In genomic region chr1:201469645-201470074, GRCh38 we compare ENCODE assay signal across 9 cellular contexts. TPM values are rescaled to one million over a fixed set of nuclear protein-coding genes. Genes with fewer than 3 reads are reported as not detected.
DNase-seq lines count a peak whose midpoint lies in the region; ATAC-seq and TF ChIP-seq lines count a peak whose summit lies in the region.
"Had no signal": no experiment of that assay in that cellular context is flagged by ENCODE, and none has a peak within 500 bp of the region (broad histone marks: within the 10 kb centered on the region; RNA-seq: fewer than 3 reads in every experiment).

No MANE protein-coding gene starts in this region.

- H3K36me3 Mint-ChIP-seq in activated CD8-positive, alpha-beta memory T cell treated with anti-CD3 and anti-CD28 coated beads, Interleukin-2, amount 10 ng/mL, durations not matched to agents 7 days and 5 days = peaks cover 4% of the 10 kb centered on the region
- peaks cover 28% of the 10 kb centered on the region for H3K36me3 Mint-ChIP-seq in brain

- TF ChIP-seq CTCF in brain (conservative IDR thresholded peaks at IDR 0.05) (no peak), kidney epithelial cell (IDR thresholded peaks at IDR 0.05; ENCODE audit: insufficient read depth, low read length, poor library complexity, severe bottlenecking) (no peak), thoracic aorta (IDR thresholded peaks at IDR 0.05) (no peak)

- H3K36me3 ChIP-seq in kidney epithelial cell (ENCODE audit: control insufficient read depth, insufficient read depth, low read length) (peaks cover 1% of the 10 kb centered on the region), thoracic aorta (peaks cover 13% of the 10 kb centered on the region)

- peaks cover 8 to 43% of the 10 kb centered on the region in 2 donors for H3K4me1 ChIP-seq in thoracic aorta (ENCODE audit: control insufficient read depth in 1 of 2, low read depth in 2 of 2)

- no peaks in the 10 kb centered on the region for H3K9me3 Mint-ChIP-seq in activated CD8-positive, alpha-beta memory T cell treated with anti-CD3 and anti-CD28 coated beads, Interleukin-2, amount 10 ng/mL, durations not matched to agents 7 days and 5 days (ENCODE audit: low read depth)
- peaks cover 0 to 2% (median 0%) of the 10 kb centered on the region in 5 experiments for H3K9me3 Mint-ChIP-seq in brain

- H3K27ac Mint-ChIP-seq in activated CD8-positive, alpha-beta memory T cell treated with anti-CD3 and anti-CD28 coated beads, Interleukin-2, amount 10 ng/mL, durations not matched to agents 7 days and 5 days = peak overlapping the region; percentile 19
- peak overlapping the region; percentile 78 to 97 (median 95) for H3K27ac Mint-ChIP-seq in brain

- H3K4me3 Mint-ChIP-seq in activated CD8-positive, alpha-beta memory T cell treated with anti-CD3 and anti-CD28 coated beads, Interleukin-2, amount 10 ng/mL, durations not matched to agents 7 days and 5 days = peak overlapping the region; percentile 76
- H3K4me3 Mint-ChIP-seq in brain = peak overlapping the region; percentile 86 to 96 (median 94)

- peaks cover 18% of the 10 kb centered on the region for H3K4me1 Mint-ChIP-seq in activated CD8-positive, alpha-beta memory T cell treated with anti-CD3 and anti-CD28 coated beads, Interleukin-2, amount 10 ng/mL, durations not matched to agents 7 days and 5 days
- H3K4me1 Mint-ChIP-seq in brain = peaks cover 40% of the 10 kb centered on the region

- CTCF ChIA-PET in activated CD8-positive, alpha-beta memory T cell treated with anti-CD3 and anti-CD28 coated beads, Interleukin-2, amount 10 ng/mL, durations not matched to agents 7 days and 5 days (lab: Charles Lee) = interaction anchor here (1.1 to 5.2 kb wide), 7 partner anchors 11 to 316 kb away, joined by 3 to 52 read pairs (median 10); partner anchors contain the start of gene TMEM9

- no peak for DNase-seq in activated CD8-positive, alpha-beta memory T cell treated with anti-CD3 and anti-CD28 coated beads, Interleukin-2, amount 10 ng/mL, durations not matched to agents 7 days and 5 days
- no peak for DNase-seq in activated CD8-positive, alpha-beta memory T cell treated with anti-CD3 and anti-CD28 coated beads, Interleukin-2, amount 50 U/mL, for 48 hours
- DNase-seq in kidney epithelial cell (ENCODE audit: low read depth) = no peak
- no peak for DNase-seq in thoracic aorta (ENCODE audit: low spot score)
- DNase-seq in NCI-H345 treated with DMSO at 0.1 percent for 48 hours (lab: John Stamatoyannopoulos, UW; ENCODE audit: unreplicated experiment) = no peak
- DNase-seq in NCI-H1092 (lab: John Stamatoyannopoulos, UW) = no peak

- H3K27me3 Mint-ChIP-seq in activated CD8-positive, alpha-beta memory T cell treated with anti-CD3 and anti-CD28 coated beads, Interleukin-2, amount 10 ng/mL, durations not matched to agents 7 days and 5 days = peaks cover 42% of the 10 kb centered on the region
- H3K27me3 Mint-ChIP-seq in brain = peaks cover 16% of the 10 kb centered on the region

- peak overlapping the region; percentile 95 to 96 for H3K27ac ChIP-seq in thoracic aorta

- H3K4me3 ChIP-seq in kidney epithelial cell (ENCODE audit: low read depth, low read length) (peak overlapping the region; percentile 78), thoracic aorta (peak overlapping the region; percentile 83)

- H3K9me3 ChIP-seq in thoracic aorta = no peaks in the 10 kb centered on the region

- ATAC-seq in activated CD8-positive, alpha-beta memory T cell treated with anti-CD3 and anti-CD28 coated beads, Interleukin-2, amount 10 ng/mL, durations not matched to agents 7 days and 5 days = no peak
- ATAC-seq in thoracic aorta (ENCODE audit: insufficient number of reproducible peaks, low FRiP score, low read depth) (no peak), HG03442 (IDR thresholded peaks at IDR 0.05; ENCODE audit: unreplicated experiment) (no peak)

- H3K27me3 ChIP-seq in kidney epithelial cell (ENCODE audit: control insufficient read depth, insufficient read depth, low read length) = no peaks in the 10 kb centered on the region
- H3K27me3 ChIP-seq in thoracic aorta (replicated peaks; ENCODE audit: insufficient read depth) = no peaks in the 10 kb centered on the region

RNA-seq across cellular contexts. Expression of gene PHLDA3, which starts 0.7 kb away (rescaled TPM):
- 10 to 100 TPM; 12.9 to 23.5 TPM for total RNA-seq in activated CD8-positive, alpha-beta memory T cell treated with anti-CD3 and anti-CD28 coated beads, Interleukin-2, amount 10 ng/mL, durations not matched to agents 7 days and 5 days
- 29.9 TPM for polyA plus RNA-seq in brain (ENCODE audit: insufficient read depth, low read depth, low replicate concordance)
- 130 and 132 TPM in 2 replicates for total RNA-seq in kidney epithelial cell
- total RNA-seq in thoracic aorta = 100 to 1,000 TPM in 1 of 2 donors, 10 to 100 TPM in 1; 65.7 to 134 TPM

RNA-seq across cellular contexts. Expression of gene CSRP1, which starts 37.3 kb away (rescaled TPM):
- total RNA-seq in activated CD8-positive, alpha-beta memory T cell treated with anti-CD3 and anti-CD28 coated beads, Interleukin-2, amount 10 ng/mL, durations not matched to agents 7 days and 5 days = 10 to 100 TPM; 71.7 to 78.3 TPM
- polyA plus RNA-seq in brain (ENCODE audit: insufficient read depth, low read depth, low replicate concordance) = 599 TPM
- 784 and 823 TPM in 2 replicates for total RNA-seq in kidney epithelial cell
- total RNA-seq in thoracic aorta = 1,000 to 10,000 TPM; 2,051 to 3,060 TPM

RNA-seq across cellular contexts. Expression of gene TNNI1, which starts 48.1 kb away (rescaled TPM):
- not detected for total RNA-seq in activated CD8-positive, alpha-beta memory T cell treated with anti-CD3 and anti-CD28 coated beads, Interleukin-2, amount 10 ng/mL, durations not matched to agents 7 days and 5 days
- not detected for polyA plus RNA-seq in brain (ENCODE audit: insufficient read depth, low read depth, low replicate concordance)
- total RNA-seq in kidney epithelial cell (not detected in 2 replicates), thoracic aorta (1 to 10 TPM in 1 of 2 donors, not detected in 1; 1.2 TPM)
- total RNA-seq: mesenteric fat pad had no signal
